8 cellular contexts compared by ENCODE assay signal in genomic region chr7:100544949-100545635, GRCh38. TPM values are rescaled to one million over a fixed set of nuclear protein-coding genes. Genes with fewer than 3 reads are reported as not detected.
DNase-seq lines count a peak whose midpoint lies in the region; ATAC-seq and TF ChIP-seq lines count a peak whose summit lies in the region.

No MANE protein-coding gene starts in this region.

- 0 out of 2 replicates have a peak, but pooled peaks cover 2% of the 10 kb centered on the region for H4K20me1 ChIP-seq in GM23338 (replicated peaks; ENCODE audit: insufficient read depth)

- ATAC-seq in GM23338 = no peak
- ATAC-seq in WTC11 = no peak
- ATAC-seq in heart left ventricle = peak; percentile 50 to 64 (median 60)
- ATAC-seq in stimulated activated effector memory CD8-positive, alpha-beta T cell treated with anti-CD3 and anti-CD28 coated beads, Interleukin-12 subunit alpha, Interleukin-12 subunit beta, amount 100 ng/mL, for 72 hours = peak; percentile 70
- ATAC-seq in GM19351 (IDR thresholded peaks at IDR 0.05; ENCODE audit: unreplicated experiment) = no peak
- no peak for ATAC-seq in HG03280 (IDR thresholded peaks at IDR 0.05; ENCODE audit: unreplicated experiment)

- no peaks in the 10 kb centered on the region for H3K9me2 ChIP-seq in GM23338 (ENCODE audit: insufficient read depth)

- CTCF ChIA-PET in AG04450 (lab: Charles Lee) = interaction anchor here (0.6 to 7.7 kb wide), 7 partner anchors 15 to 119 kb away, joined by 3 to 72 read pairs (median 4); no protein-coding TSS in a partner anchor
- CTCF ChIA-PET in WTC11 (lab: Charles Lee) = interaction anchor here (0.7 to 5.4 kb wide), 7 partner anchors 14 to 181 kb away, joined by 3 to 58 read pairs (median 4); partner anchors contain the start of gene TSC22D4

- POLR2A ChIA-PET in AG04450 (lab: Yijun Ruan, JAX) = interaction anchor here (0.5 to 0.7 kb wide), 3 partner anchors 17 to 155 kb away, joined by 5 to 7 read pairs (median 7); partner anchors contain the start of genes FBXO24 and LRCH4
- POLR2A ChIA-PET in WTC11 (lab: Charles Lee) = no interaction called here

- TF ChIP-seq POLR2A in heart left ventricle (IDR thresholded peaks at IDR 0.05) = no peak

- H3K4me1 Mint-ChIP-seq in GM23338 (peaks cover 71% of the 10 kb centered on the region), WTC11 (peaks cover 69% of the 10 kb centered on the region)
- H3K4me1 Mint-ChIP-seq in stimulated activated effector memory CD8-positive, alpha-beta T cell treated with anti-CD3 and anti-CD28 coated beads, Interleukin-12 subunit alpha, Interleukin-12 subunit beta, amount 100 ng/mL, for 72 hours = peaks cover 85% of the 10 kb centered on the region

- H3K27ac Mint-ChIP-seq in GM23338 = peak overlapping the region; percentile 75
- H3K27ac Mint-ChIP-seq in WTC11 = peak overlapping the region; percentile 81
- H3K27ac Mint-ChIP-seq in stimulated activated effector memory CD8-positive, alpha-beta T cell treated with anti-CD3 and anti-CD28 coated beads, Interleukin-12 subunit alpha, Interleukin-12 subunit beta, amount 100 ng/mL, for 72 hours = peak overlapping the region; percentile 95

- H3K27ac ChIP-seq in AG04450 (ENCODE audit: low read depth, low read length) (peak overlapping the region; percentile 81), GM23338 (ENCODE audit: low read depth) (peak overlapping the region; percentile 58), heart left ventricle (peak overlapping the region; percentile 77 to 92 (median 88))

- no peak overlapping the region for H2AFZ ChIP-seq in GM23338

- peaks cover 57% of the 10 kb centered on the region for H3K4me1 ChIP-seq in GM23338 (ENCODE audit: insufficient read depth)
- peaks cover 11 to 82% (median 52%) of the 10 kb centered on the region in 12 donors for H3K4me1 ChIP-seq in heart left ventricle

- H3K9me3 Mint-ChIP-seq in GM23338 (no peaks in the 10 kb centered on the region), WTC11 (no peaks in the 10 kb centered on the region)
- H3K9me3 Mint-ChIP-seq in stimulated activated effector memory CD8-positive, alpha-beta T cell treated with anti-CD3 and anti-CD28 coated beads, Interleukin-12 subunit alpha, Interleukin-12 subunit beta, amount 100 ng/mL, for 72 hours = no peaks in the 10 kb centered on the region

- no peak for DNase-seq in AG04450 (ENCODE audit: low read depth, low spot score)
- no peak for DNase-seq in GM23338 (ENCODE audit: low spot score)
- no peak for DNase-seq in WTC11 (ENCODE audit: low spot score)
- no peak for DNase-seq in heart left ventricle
- no peak for DNase-seq in stimulated activated effector memory CD8-positive, alpha-beta T cell treated with anti-CD3 and anti-CD28 coated beads, Interleukin-12 subunit alpha, Interleukin-12 subunit beta, amount 100 ng/mL, for 72 hours (ENCODE audit: low spot score in 2 of 2)
- no peak for DNase-seq in T-helper 9 cell

- H3K27me3 Mint-ChIP-seq in GM23338 (ENCODE audit: insufficient read depth, low read depth, poor library complexity) = peaks cover 14% of the 10 kb centered on the region
- H3K27me3 Mint-ChIP-seq in WTC11 (ENCODE audit: low read depth) = peaks cover 16% of the 10 kb centered on the region

- no peak overlapping the region for H3K4me3 ChIP-seq in AG04450 (ENCODE audit: low read depth, low read length)
- no peak overlapping the region for H3K4me3 ChIP-seq in GM23338
- H3K4me3 ChIP-seq in heart left ventricle = no peak overlapping the region

- peak overlapping the region; percentile 52 for H3K4me2 ChIP-seq in GM23338

- intact Hi-C loops in heart left ventricle (cut with DNase I) = loop anchor here in 2 of 10 donors (2.0 to 5.0 kb wide), 2 partner anchors 63 to 68 kb away; partner anchors contain the start of gene NYAP1 (in 1 of the 2)

- TF ChIP-seq CTCF in AG04450 (IDR thresholded peaks at IDR 0.05; ENCODE audit: low read depth, low read length) (no peak), GM23338 (conservative IDR thresholded peaks at IDR 0.05; ENCODE audit: low read depth in 2 of 2) (no peak), WTC11 (IDR thresholded peaks at IDR 0.05) (no peak), heart left ventricle (IDR thresholded peaks at IDR 0.05) (no peak)

- peaks cover 13% of the 10 kb centered on the region for H3K79me2 ChIP-seq in GM23338 (replicated peaks; ENCODE audit: insufficient read depth)

- peaks cover 16% of the 10 kb centered on the region; the same call in 1 of the 2 replicates for H3F3A ChIP-seq in GM23338 (replicated peaks; ENCODE audit: low read depth)

- H3K9me3 ChIP-seq in AG04450 (ENCODE audit: control insufficient read depth, insufficient read depth, low read length) (no peaks in the 10 kb centered on the region), heart left ventricle (no peaks in the 10 kb centered on the region)

- H3K4me3 Mint-ChIP-seq in GM23338 = peak overlapping the region; percentile 15; the same call in 1 of the 3 replicates
- no peak overlapping the region for H3K4me3 Mint-ChIP-seq in WTC11
- peak overlapping the region; percentile 96 for H3K4me3 Mint-ChIP-seq in stimulated activated effector memory CD8-positive, alpha-beta T cell treated with anti-CD3 and anti-CD28 coated beads, Interleukin-12 subunit alpha, Interleukin-12 subunit beta, amount 100 ng/mL, for 72 hours

- H3K36me3 ChIP-seq in GM23338 (ENCODE audit: insufficient read depth) (no peaks in the 10 kb centered on the region), heart left ventricle (peaks cover 0 to 12% (median 0%) of the 10 kb centered on the region in 9 donors)

- H3K27me3 ChIP-seq in AG04450 (ENCODE audit: control insufficient read depth, insufficient read depth, low read length) (no peaks in the 10 kb centered on the region), GM23338 (ENCODE audit: insufficient read depth) (peaks cover 6% of the 10 kb centered on the region), heart left ventricle (no peaks in the 10 kb centered on the region)

- H3K36me3 Mint-ChIP-seq in GM23338 (ENCODE audit: low read depth) (no peaks in the 10 kb centered on the region), WTC11 (no peaks in the 10 kb centered on the region)
- peaks cover 62% of the 10 kb centered on the region for H3K36me3 Mint-ChIP-seq in stimulated activated effector memory CD8-positive, alpha-beta T cell treated with anti-CD3 and anti-CD28 coated beads, Interleukin-12 subunit alpha, Interleukin-12 subunit beta, amount 100 ng/mL, for 72 hours

- WGBS in heart left ventricle, 4 donors = 18 to 36% (median 29%) methylated on average over 2 of the region's 2 CpGs

TF ChIP-seq in GM23338, 12 proteins besides CTCF, POLR2A, EP300 and RAD21 (continues in another document):
- no peak for TF ChIP-seq JUNB (IDR thresholded peaks at IDR 0.05; ENCODE audit: unreplicated experiment)
- TF ChIP-seq CREB1 (CRISPR knock-in tag; IDR thresholded peaks at IDR 0.05; ENCODE audit: low read depth) = no peak
- no peak for TF ChIP-seq STAT1 (IDR thresholded peaks at IDR 0.05; ENCODE audit: unreplicated experiment)

TF ChIP-seq in WTC11, 78 proteins besides CTCF, POLR2A, EP300 and RAD21:
- TF ChIP-seq ZSCAN18 (CRISPR knock-in tag; IDR thresholded peaks at IDR 0.05) (no peak), RELA (CRISPR knock-in tag; IDR thresholded peaks at IDR 0.05; ENCODE audit: borderline replicate concordance) (no peak)
TF ChIP-seq in WTC11: peak in this region for 0.

RNA-seq across cellular contexts. Expression of gene AGFG2, which starts 6.1 kb away (rescaled TPM):
- 5.7 and 6.4 TPM in 2 replicates for polyA plus RNA-seq in AG04450 (2011; rRNA removed)
- 5.0 and 6.1 TPM in 2 replicates for polyA minus RNA-seq in AG04450 (2011; rRNA and poly(A)+ RNA removed)
- total RNA-seq in GM23338 (2014; rRNA removed; shearing (Covaris generic)) = 2.4 and 8.9 TPM in 2 replicates
- 2.2 and 2.3 TPM in 2 replicates for polyA plus RNA-seq in GM23338 (2016; fragmentation: Nextera tagmentation; extraction: Ambion mirVana)
- total RNA-seq in WTC11 (2021) = 6.4 to 7.4 TPM (median 7.4 TPM) in 3 replicates
- total RNA-seq in heart left ventricle = 10 to 100 TPM; 24.1 to 36.9 (median 32.8) TPM
- 10 to 100 TPM; 12.5 to 30.8 TPM for polyA plus RNA-seq in heart left ventricle

RNA-seq across cellular contexts. Expression of gene SAP25, which starts 28.6 kb away (rescaled TPM):
- polyA plus RNA-seq in AG04450 (2011; rRNA removed) (not detected in 2 replicates), GM23338 (2016; fragmentation: Nextera tagmentation; extraction: Ambion mirVana) (3.8 and 3.9 TPM in 2 replicates), heart left ventricle (under 1 TPM; 0.30 to 0.65 TPM)
- polyA minus RNA-seq in AG04450 (2011; rRNA and poly(A)+ RNA removed) = not detected in 2 replicates
- 2.0 and 4.1 TPM in 2 replicates for total RNA-seq in GM23338 (2014; rRNA removed; shearing (Covaris generic))
- total RNA-seq in WTC11 (2021) (9.3 to 11.7 TPM (median 9.7 TPM) in 3 replicates), heart left ventricle (1 to 10 TPM in 2 of 9 donors, under 1 TPM in 3, not detected in 4; 0.35 to 2.3 (median 0.72) TPM)

RNA-seq across cellular contexts. Expression of gene LRCH4, which starts 40.8 kb away (rescaled TPM):
- polyA plus RNA-seq in AG04450 (2011; rRNA removed) = 11.3 and 12.9 TPM in 2 replicates
- 16.2 and 22.0 TPM in 2 replicates for polyA minus RNA-seq in AG04450 (2011; rRNA and poly(A)+ RNA removed)
- 51.0 and 51.5 TPM in 2 replicates for total RNA-seq in GM23338 (2014; rRNA removed; shearing (Covaris generic))
- 21.4 and 21.8 TPM in 2 replicates for polyA plus RNA-seq in GM23338 (2016; fragmentation: Nextera tagmentation; extraction: Ambion mirVana)
- total RNA-seq in WTC11 (2021) = 52.0 to 59.6 TPM (median 56.7 TPM) in 3 replicates
- 10 to 100 TPM; 18.5 to 46.6 (median 29.2) TPM for total RNA-seq in heart left ventricle
- polyA plus RNA-seq in heart left ventricle = 10 to 100 TPM; 34.1 to 42.0 TPM

RNA-seq across cellular contexts. Expression of gene FBXO24, which starts 41.0 kb away (rescaled TPM):
- 0.29 and 0.33 TPM in 2 replicates for polyA plus RNA-seq in AG04450 (2011; rRNA removed)
- polyA minus RNA-seq in AG04450 (2011; rRNA and poly(A)+ RNA removed) = 0.35 and 2.1 TPM in 2 replicates
- 0.70 and 2.4 TPM in 2 replicates for total RNA-seq in GM23338 (2014; rRNA removed; shearing (Covaris generic))
- 0.82 and 2.1 TPM in 2 replicates for polyA plus RNA-seq in GM23338 (2016; fragmentation: Nextera tagmentation; extraction: Ambion mirVana)
- total RNA-seq in WTC11 (2021) = 0.70 to 1.3 TPM (median 0.94 TPM) in 3 replicates
- total RNA-seq in heart left ventricle = under 1 TPM in 6 of 9 donors, not detected in 3; 0.11 to 0.75 (median 0.48) TPM
- under 1 TPM in 1 of 2 donors, not detected in 1; 0.14 TPM for polyA plus RNA-seq in heart left ventricle

RNA-seq across cellular contexts. Expression of gene PCOLCE, which starts 57.1 kb away (rescaled TPM):
- 164 and 227 TPM in 2 replicates for polyA plus RNA-seq in AG04450 (2011; rRNA removed)
- polyA minus RNA-seq in AG04450 (2011; rRNA and poly(A)+ RNA removed) = 37.1 and 50.6 TPM in 2 replicates
- total RNA-seq in GM23338 (2014; rRNA removed; shearing (Covaris generic)) = 33.3 and 45.5 TPM in 2 replicates
- 70.4 and 81.2 TPM in 2 replicates for polyA plus RNA-seq in GM23338 (2016; fragmentation: Nextera tagmentation; extraction: Ambion mirVana)
- 53.5 to 74.8 TPM (median 70.4 TPM) in 3 replicates for total RNA-seq in WTC11 (2021)
- total RNA-seq in heart left ventricle = 10 to 100 TPM; 15.7 to 68.1 (median 28.3) TPM
- polyA plus RNA-seq in heart left ventricle = 10 to 100 TPM; 33.5 to 35.4 TPM

Comparison
In these comparisons a context has a peak if more than half of its experiments do, and no peak if none do; other contexts are left out.
1. ATAC-seq: peak in heart left ventricle (4 of 4) and stimulated activated effector memory CD8-positive, alpha-beta T cell treated with anti-CD3 and anti-CD28 coated beads, Interleukin-12 subunit alpha, Interleukin-12 subunit beta, amount 100 ng/mL, for 72 hours (single experiment); none in GM23338 (single experiment), WTC11 (single experiment), GM19351 (single experiment) and HG03280 (single experiment).
2. Peak in every context shown above with its lines, with median percentiles within 50 percentile points of each other: H3K27ac ChIP-seq and H3K27ac Mint-ChIP-seq.